ENCODE assay signal across 10 cellular contexts in genomic region chr2:215983581-215984351, GRCh38. TPM values are rescaled to one million over a fixed set of nuclear protein-coding genes. Genes with fewer than 3 reads are reported as not detected.
DNase-seq lines count a peak whose midpoint lies in the region; ATAC-seq and TF ChIP-seq lines count a peak whose summit lies in the region.
"Had no signal": no experiment of that assay in that cellular context is flagged by ENCODE, and none has a peak within 500 bp of the region (broad histone marks: within the 10 kb centered on the region; RNA-seq: fewer than 3 reads in every experiment).

No MANE protein-coding gene starts in this region.

- H3K4me1 Mint-ChIP-seq in CD14-positive monocyte: peaks cover 7% of the 10 kb centered on the region

- peaks cover 36% of the 10 kb centered on the region for H3K4me1 ChIP-seq in KMS-11 (ENCODE audit: low read depth, poor library complexity, severe bottlenecking)

- 0 out of 2 replicates have a peak overlapping the region, but pooled peaks have one; percentile 6 for H3K27ac ChIP-seq in KMS-11

- DNase-seq in myocyte (ENCODE audit: low read depth) (peak; percentile 84), CD14-positive monocyte (ENCODE audit: low spot score) (no peak), SHP77 (lab: John Stamatoyannopoulos, UW) (no peak)
- DNase-seq in central memory CD4-positive, alpha-beta T cell: no peak
- DNase-seq in stimulated activated CD8-positive, alpha-beta memory T cell treated with anti-CD3 and anti-CD28 coated beads, Interleukin-4, amount 100 ng/mL, for 48 hours: no peak
- DNase-seq: right cardiac atrium had no signal

- H3K4me3 ChIP-seq in KMS-11 (IDR thresholded peaks at IDR 0.05; ENCODE audit: insufficient read depth, low read depth, low read length): no peak overlapping the region

- peak overlapping the region; percentile 6; the same call in 1 of the 2 replicates for H3K4me2 ChIP-seq in KMS-11

- ATAC-seq in GM19023 (IDR thresholded peaks at IDR 0.05; ENCODE audit: unreplicated experiment) (peak; percentile 54), HG02588 (IDR thresholded peaks at IDR 0.05; ENCODE audit: unreplicated experiment) (peak; percentile 56)
- ATAC-seq: right cardiac atrium, Right ventricle myocardium inferior had no signal

- H4K20me1 ChIP-seq in KMS-11 (ENCODE audit: insufficient read depth): no peaks in the 10 kb centered on the region

- no peaks in the 10 kb centered on the region for H3K27me3 ChIP-seq in KMS-11 (ENCODE audit: insufficient read depth, low read depth)

- H3K9ac ChIP-seq in KMS-11: no peak overlapping the region

- peaks cover 0 to 5% (median 0%) of the 10 kb centered on the region in 3 donors for H3K27me3 Mint-ChIP-seq in CD14-positive monocyte (ENCODE audit: low read depth in 3 of 3)

- no peaks in the 10 kb centered on the region for H3K36me3 ChIP-seq in KMS-11 (ENCODE audit: insufficient read depth)

- H3K79me2 ChIP-seq in KMS-11 (ENCODE audit: insufficient read depth, low read depth): 0 out of 2 replicates have a peak, but pooled peaks cover 3% of the 10 kb centered on the region

- H3K36me3 Mint-ChIP-seq in CD14-positive monocyte: peaks cover 20% of the 10 kb centered on the region in 2 donors

- no peak overlapping the region for H3K27ac Mint-ChIP-seq in CD14-positive monocyte

- H3K4me3 Mint-ChIP-seq in CD14-positive monocyte: no peak overlapping the region

- no peak for TF ChIP-seq CTCF in KMS-11 (conservative IDR thresholded peaks at IDR 0.05; ENCODE audit: low read depth, low read length)
- no peak for TF ChIP-seq CTCF in CD14-positive monocyte (IDR thresholded peaks at IDR 0.05)

- no peak overlapping the region for H2AFZ ChIP-seq in KMS-11 (ENCODE audit: low read depth)

- intact Hi-C loops in CD14-positive monocyte (cut with micrococcal nuclease): no loop called here

- peaks cover 7 to 26% (median 16%) of the 10 kb centered on the region in 7 donors for H3K9me3 Mint-ChIP-seq in CD14-positive monocyte

RNA-seq across cellular contexts. Expression of gene MREG, which starts 29.6 kb away (rescaled TPM):
- total RNA-seq in myocyte: 28.9 and 31.6 TPM in 2 replicates
- polyA plus RNA-seq in myocyte (2012): 8.4 TPM
- polyA plus RNA-seq in CD14-positive monocyte: under 1 TPM in 1 of 2 donors, not detected in 1; 0.14 TPM
